In the genomic region with DNA sequence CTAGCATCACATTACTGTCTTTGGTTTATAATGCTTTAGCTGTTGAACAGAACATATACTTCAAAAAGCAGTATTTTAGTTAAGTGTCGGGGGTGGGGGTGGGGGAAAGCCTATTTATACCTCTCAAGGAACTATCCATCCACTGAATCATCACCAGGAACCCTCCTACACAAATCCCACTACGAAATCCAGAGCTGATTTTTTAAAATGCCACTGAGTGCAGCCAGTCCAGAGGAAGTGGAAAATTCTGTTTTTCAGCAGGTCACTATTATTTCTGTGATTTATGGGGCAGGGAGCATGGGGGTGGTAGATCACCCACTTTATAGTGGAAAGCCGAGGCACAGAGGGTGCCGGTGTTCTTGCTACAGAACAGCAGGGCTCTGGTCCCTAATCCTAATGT, we compare ENCODE assay signal across 16 cellular contexts.
A peak's percentile ranks its signal among the peaks of the same experiment; 100 is the strongest.
DNase-seq lines count a peak whose midpoint lies in the region; ATAC-seq, FAIRE-seq and TF ChIP-seq lines count a peak whose summit lies in the region.
"Had no signal": no experiment of that assay in that cellular context is flagged by ENCODE, and none has a peak within 500 bp of the region (broad histone marks: within the 10 kb centered on the region; RNA-seq: fewer than 3 reads in every experiment).

No MANE protein-coding gene starts in this region.

- H3K9me3 Mint-ChIP-seq in immature natural killer cell, result no peaks in the 10 kb centered on the region

- peak overlapping the region; percentile 99 for H3K27ac ChIP-seq in VCaP
- H3K27ac ChIP-seq: tibial artery, WERI-Rb-1 had no signal

- H3K36me3 Mint-ChIP-seq in immature natural killer cell, result no peaks in the 10 kb centered on the region

- ATAC-seq in GM18502 (IDR thresholded peaks at IDR 0.05; ENCODE audit: poor library complexity, unreplicated experiment), result no peak
- ATAC-seq: left colon had no signal

- no peak overlapping the region for H3K4me3 Mint-ChIP-seq in immature natural killer cell

- TF ChIP-seq CTCF in VCaP (conservative IDR thresholded peaks at IDR 0.05), result no peak

- DNase-seq in HCEC 1CT (peak; percentile 74), hepatic stellate cell (ENCODE audit: low spot score) (peak; percentile 67), urothelium cell line (ENCODE audit: low spot score) (no peak), UCSD-AML1 (lab: John Stamatoyannopoulos, UW; ENCODE audit: unreplicated experiment) (no peak), immature natural killer cell (no peak)
- DNase-seq: COR-L47; left colon; NCI-H1105; NCI-H446; stimulated activated CD4-positive, alpha-beta T cell treated with anti-CD3 and anti-CD28 coated beads, Interleukin-1b, Interleukin-23, amount 100 ng/mL, for 48 hours; stimulated activated CD8-positive, alpha-beta memory T cell treated with anti-CD3 and anti-CD28 coated beads, Interleukin-4, amount 100 ng/mL, for 48 hours; tibial artery; WERI-Rb-1 had no signal

- peak; percentile 71 for FAIRE-seq in urothelium cell line (lab: Jason Lieb, UNC)
- FAIRE-seq: GM18507 had no signal

- H3K27me3 Mint-ChIP-seq in immature natural killer cell (ENCODE audit: low read depth in 3 of 3), result peaks cover 0 to 2% (median 2%) of the 10 kb centered on the region in 3 donors

- no peak overlapping the region for H3K27ac Mint-ChIP-seq in immature natural killer cell

- H3K4me1 Mint-ChIP-seq in immature natural killer cell, result no peaks in the 10 kb centered on the region

Comparison
In these comparisons a context has a peak if more than half of its experiments do, and no peak if none do; other contexts are left out.
1. DNase-seq: peak in HCEC 1CT (single experiment) and hepatic stellate cell (single experiment); none in urothelium cell line (single experiment), UCSD-AML1 (single experiment) and immature natural killer cell (0 of 3).